2 cellular contexts compared by ENCODE assay signal in the genomic region with DNA sequence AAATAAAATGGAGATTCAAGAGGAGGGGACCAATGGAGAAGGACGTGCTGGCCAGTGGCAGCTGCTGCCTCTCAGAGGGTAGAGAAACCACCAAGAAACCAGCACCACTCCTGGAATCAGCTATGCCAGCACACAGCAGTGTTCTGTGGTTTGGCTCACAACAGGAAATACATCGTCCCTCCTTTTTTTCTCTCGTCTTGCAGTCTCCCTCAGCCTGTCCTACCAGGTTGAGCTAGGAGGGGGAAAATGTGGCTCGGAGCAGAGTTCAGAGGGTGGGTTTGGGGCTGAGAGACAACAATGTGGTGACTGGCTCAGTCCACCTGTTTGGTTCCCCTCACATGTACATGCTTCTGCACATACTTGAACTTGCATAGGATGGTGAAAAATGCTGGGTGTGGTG.
TF ChIP-seq lines count a peak whose summit lies in the region.

No MANE protein-coding gene starts in this region.

TF ChIP-seq in SK-N-SH treated with all-trans-retinoic acid at 6 μM for 48 hours, 23 proteins besides CTCF, POLR2A, EP300 and RAD21:
- TF ChIP-seq ZNF70 (CRISPR knock-in tag; IDR thresholded peaks at IDR 0.05) (no peak), GLIS3 (CRISPR knock-in tag; IDR thresholded peaks at IDR 0.05) (no peak), CSDC2 (CRISPR knock-in tag; IDR thresholded peaks at IDR 0.05) (no peak), BACH2 (CRISPR knock-in tag; IDR thresholded peaks at IDR 0.05; ENCODE audit: borderline replicate concordance) (no peak), ZNF565 (CRISPR knock-in tag; conservative IDR thresholded peaks at IDR 0.05; ENCODE audit: low read depth) (no peak), CSRNP3 (CRISPR knock-in tag; IDR thresholded peaks at IDR 0.05) (no peak)

TF ChIP-seq in SK-N-SH, 30 proteins besides CTCF, POLR2A, EP300 and RAD21:
- TF ChIP-seq, protein P1, sequence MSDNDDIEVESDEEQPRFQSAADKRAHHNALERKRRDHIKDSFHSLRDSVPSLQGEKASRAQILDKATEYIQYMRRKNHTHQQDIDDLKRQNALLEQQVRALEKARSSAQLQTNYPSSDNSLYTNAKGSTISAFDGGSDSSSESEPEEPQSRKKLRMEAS (IDR thresholded peaks at IDR 0.05; ENCODE audit: low read depth) = no peak
- TF ChIP-seq IRF3 (IDR thresholded peaks at IDR 0.05; ENCODE audit: low read depth, low read length) (no peak), NRF1 (IDR thresholded peaks at IDR 0.05; ENCODE audit: low read depth, low read length) (no peak), EZH2phosphoT487 (IDR thresholded peaks at IDR 0.05; ENCODE audit: borderline replicate concordance, low read depth) (no peak), MXI1 (IDR thresholded peaks at IDR 0.05; ENCODE audit: low read depth, low read length) (no peak), RFX5 (IDR thresholded peaks at IDR 0.05; ENCODE audit: low read length) (no peak), PBX3 (IDR thresholded peaks at IDR 0.05) (no peak), GABPA (IDR thresholded peaks at IDR 0.05; ENCODE audit: low read depth) (no peak), FOSL2 (IDR thresholded peaks at IDR 0.05; ENCODE audit: borderline replicate concordance, low read depth) (no peak), TAF1 (IDR thresholded peaks at IDR 0.05; ENCODE audit: borderline replicate concordance, low read depth, low read length) (no peak), SMC3 (IDR thresholded peaks at IDR 0.05; ENCODE audit: low read depth, low read length) (no peak), MEF2A (IDR thresholded peaks at IDR 0.05; ENCODE audit: borderline replicate concordance, low read depth) (no peak), TEAD4 (IDR thresholded peaks at IDR 0.05; ENCODE audit: borderline replicate concordance, insufficient read depth) (no peak), RXRA (IDR thresholded peaks at IDR 0.05; ENCODE audit: borderline replicate concordance, low read depth) (no peak), YY1 (IDR thresholded peaks at IDR 0.05; ENCODE audit: low read depth) (no peak)
- TF ChIP-seq, protein P2, sequence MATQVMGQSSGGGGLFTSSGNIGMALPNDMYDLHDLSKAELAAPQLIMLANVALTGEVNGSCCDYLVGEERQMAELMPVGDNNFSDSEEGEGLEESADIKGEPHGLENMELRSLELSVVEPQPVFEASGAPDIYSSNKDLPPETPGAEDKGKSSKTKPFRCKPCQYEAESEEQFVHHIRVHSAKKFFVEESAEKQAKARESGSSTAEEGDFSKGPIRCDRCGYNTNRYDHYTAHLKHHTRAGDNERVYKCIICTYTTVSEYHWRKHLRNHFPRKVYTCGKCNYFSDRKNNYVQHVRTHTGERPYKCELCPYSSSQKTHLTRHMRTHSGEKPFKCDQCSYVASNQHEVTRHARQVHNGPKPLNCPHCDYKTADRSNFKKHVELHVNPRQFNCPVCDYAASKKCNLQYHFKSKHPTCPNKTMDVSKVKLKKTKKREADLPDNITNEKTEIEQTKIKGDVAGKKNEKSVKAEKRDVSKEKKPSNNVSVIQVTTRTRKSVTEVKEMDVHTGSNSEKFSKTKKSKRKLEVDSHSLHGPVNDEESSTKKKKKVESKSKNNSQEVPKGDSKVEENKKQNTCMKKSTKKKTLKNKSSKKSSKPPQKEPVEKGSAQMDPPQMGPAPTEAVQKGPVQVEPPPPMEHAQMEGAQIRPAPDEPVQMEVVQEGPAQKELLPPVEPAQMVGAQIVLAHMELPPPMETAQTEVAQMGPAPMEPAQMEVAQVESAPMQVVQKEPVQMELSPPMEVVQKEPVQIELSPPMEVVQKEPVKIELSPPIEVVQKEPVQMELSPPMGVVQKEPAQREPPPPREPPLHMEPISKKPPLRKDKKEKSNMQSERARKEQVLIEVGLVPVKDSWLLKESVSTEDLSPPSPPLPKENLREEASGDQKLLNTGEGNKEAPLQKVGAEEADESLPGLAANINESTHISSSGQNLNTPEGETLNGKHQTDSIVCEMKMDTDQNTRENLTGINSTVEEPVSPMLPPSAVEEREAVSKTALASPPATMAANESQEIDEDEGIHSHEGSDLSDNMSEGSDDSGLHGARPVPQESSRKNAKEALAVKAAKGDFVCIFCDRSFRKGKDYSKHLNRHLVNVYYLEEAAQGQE (IDR thresholded peaks at IDR 0.05; ENCODE audit: low read depth, low read length) = no peak
- TF ChIP-seq, protein P3, sequence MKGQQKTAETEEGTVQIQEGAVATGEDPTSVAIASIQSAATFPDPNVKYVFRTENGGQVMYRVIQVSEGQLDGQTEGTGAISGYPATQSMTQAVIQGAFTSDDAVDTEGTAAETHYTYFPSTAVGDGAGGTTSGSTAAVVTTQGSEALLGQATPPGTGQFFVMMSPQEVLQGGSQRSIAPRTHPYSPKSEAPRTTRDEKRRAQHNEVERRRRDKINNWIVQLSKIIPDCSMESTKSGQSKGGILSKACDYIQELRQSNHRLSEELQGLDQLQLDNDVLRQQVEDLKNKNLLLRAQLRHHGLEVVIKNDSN (IDR thresholded peaks at IDR 0.05; ENCODE audit: borderline replicate concordance, low read depth) = no peak
